Comparison of ENCODE assay signal across 9 cellular contexts in the genomic region with DNA sequence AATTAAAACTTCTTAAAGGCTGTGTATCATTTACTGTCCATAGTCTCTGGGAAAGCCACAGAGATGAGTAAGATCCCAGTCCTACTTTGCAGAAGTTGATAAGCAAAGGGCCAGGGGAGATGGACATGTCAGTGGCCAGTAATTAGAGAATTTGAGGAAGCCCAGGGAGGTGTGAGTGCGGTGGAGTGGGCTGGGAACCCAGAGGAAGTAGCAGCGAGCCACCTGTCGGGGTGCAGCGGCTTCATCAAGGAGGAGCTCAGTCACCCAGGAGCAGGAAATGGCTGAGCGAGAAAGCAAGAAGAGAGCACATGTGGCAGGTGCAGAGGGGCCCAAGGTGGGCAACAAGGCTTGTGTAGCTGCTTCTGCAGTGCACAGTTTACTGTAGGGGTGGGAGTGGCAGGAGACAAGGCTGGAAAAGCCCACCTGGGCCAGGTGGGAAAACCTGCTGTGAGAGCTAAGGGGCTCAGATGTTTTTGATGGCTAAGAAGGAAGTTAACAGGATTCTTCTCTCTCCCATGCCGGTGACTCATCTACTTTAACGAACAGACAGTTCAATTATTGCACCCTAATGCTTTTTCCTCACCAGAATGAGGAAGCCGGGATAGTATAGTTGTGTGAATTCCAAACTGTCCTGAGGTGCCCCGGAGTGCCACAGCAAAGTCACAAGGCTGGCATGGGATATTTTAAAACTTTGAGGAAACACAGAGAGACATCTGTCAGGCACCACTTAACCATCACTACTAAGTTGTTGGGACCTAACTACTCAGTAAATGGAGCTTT. TPM values are rescaled to one million over a fixed set of nuclear protein-coding genes. Genes with fewer than 3 reads are reported as not detected.
A peak's percentile ranks its signal among the peaks of the same experiment; 100 is the strongest.
DNase-seq lines count a peak whose midpoint lies in the region; ATAC-seq, FAIRE-seq and TF ChIP-seq lines count a peak whose summit lies in the region.
"Had no signal": no experiment of that assay in that cellular context is flagged by ENCODE, and none has a peak within 500 bp of the region (broad histone marks: within the 10 kb centered on the region; RNA-seq: fewer than 3 reads in every experiment).

No MANE protein-coding gene starts in this region.

- peaks cover 5% of the 10 kb centered on the region; the same call in 1 of the 2 replicates for H4K20me1 ChIP-seq in K562 (replicated peaks; ENCODE audit: control insufficient read depth, insufficient read depth, low read length)

- no TSS peak for BruUV-seq in K562 (replicated peaks; lab: Mats Ljungman, UMichigan)

- TF ChIP-seq POLR2A in K562 (conservative IDR thresholded peaks at IDR 0.05), result no peak

- H3K4me2 ChIP-seq in K562 (ENCODE audit: insufficient read depth, low read length), result no peak overlapping the region

- DNase-seq in EL, result peak; percentile 17
- DNase-seq in HFFc6, result no peak
- DNase-seq in OCI-M1 (lab: John Stamatoyannopoulos, UW), result peak; percentile 55
- DNase-seq in K562 (ENCODE audit: extremely low read depth in 1 of 4, low spot score in 3 of 4), result peak in 1 of 4 experiments; percentile 32
- DNase-seq in stimulated activated CD8-positive, alpha-beta memory T cell treated with anti-CD3 and anti-CD28 coated beads, Interleukin-7, amount 100 ng/mL, for 4 hours (ENCODE audit: low read depth in 2 of 2), result peak; percentile 19 to 31
- no peak for DNase-seq in NCI-H1048 (lab: John Stamatoyannopoulos, UW)
- DNase-seq in NCI-H1092 (lab: John Stamatoyannopoulos, UW), result no peak
- DNase-seq in KG1 (lab: John Stamatoyannopoulos, UW), result no peak

- intact Hi-C loops in K562 (cut with micrococcal nuclease), result loop anchor here (1.0 kb wide), 1 partner anchor 101 kb away; no protein-coding TSS in a partner anchor

- no peak for TF ChIP-seq EP300 in K562 (IDR thresholded peaks at IDR 0.05; ENCODE audit: low read length)

- H3K4me1 ChIP-seq in K562 (replicated peaks in 1 of 2; ENCODE audit: control insufficient read depth in 2 of 2, insufficient read depth in 2 of 2, low read length in 2 of 2), result peaks cover 4 to 21% of the 10 kb centered on the region in 2 experiments; a peak in 3 of 5 replicates

- WGBS in K562 (ENCODE audit: insufficient coverage, low coverage, missing lambda C conversion rate), result 9% methylated on average over 9 of the region's 9 CpGs

- CTCF ChIA-PET in K562 (lab: Yijun Ruan, JAX; ENCODE audit: low intra/inter-chr PET ratio), result no interaction called here

- no peak overlapping the region for H2AFZ ChIP-seq in K562 (ENCODE audit: low read depth, low read length)

- no peak overlapping the region for H3K4me3 Mint-ChIP-seq in HFFc6

- POLR2A ChIA-PET in K562 (lab: Yijun Ruan, JAX), result interaction anchor here (0.6 to 0.9 kb wide), 3 partner anchors 13 to 79 kb away, joined by 3 read pairs; no protein-coding TSS in a partner anchor

- H3K9ac ChIP-seq in K562 (ENCODE audit: insufficient read depth in 1 of 2, low read depth in 2 of 2, low read length in 2 of 2), result no peak overlapping the region

- no peaks in the 10 kb centered on the region for H3K27me3 ChIP-seq in K562 (ENCODE audit: control insufficient read depth in 2 of 2, insufficient read depth in 2 of 2, low read length in 2 of 2)

- H3K4me3 ChIP-seq in K562, result no peak overlapping the region

- no peak for FAIRE-seq in K562 (lab: Jason Lieb, UNC)
- FAIRE-seq: astrocyte had no signal

- H3K27ac Mint-ChIP-seq in HFFc6, result peak overlapping the region; percentile 24; the same call in 1 of the 2 replicates

- TF ChIP-seq CTCF in HFFc6 (IDR thresholded peaks at IDR 0.05) (no peak), K562 (IDR thresholded peaks at IDR 0.05 in 2 of 3, conservative IDR thresholded peaks at IDR 0.05 in 1 of 3; ENCODE audit: insufficient read depth in 2 of 3, low read depth in 1 of 3, low read length in 3 of 3) (no peak)

- H3K36me3 Mint-ChIP-seq in HFFc6 (ENCODE audit: low read depth), result peaks cover 11% of the 10 kb centered on the region

- H3K36me3 ChIP-seq in K562 (ENCODE audit: control insufficient read depth, insufficient read depth, low read length), result no peaks in the 10 kb centered on the region

- H3K27ac ChIP-seq in K562 (ENCODE audit: extremely low read depth, low read depth, low read length), result no peak overlapping the region

- peak; percentile 53 for ATAC-seq in K562

- H3K4me1 Mint-ChIP-seq in HFFc6 (ENCODE audit: low read depth), result peaks cover 36% of the 10 kb centered on the region

- 0 out of 3 replicates have a peak, but pooled peaks cover 2% of the 10 kb centered on the region for H3K79me2 ChIP-seq in K562 (ENCODE audit: control insufficient read depth, insufficient read depth, low read length)

- no peak for TF ChIP-seq RAD21 in K562 (CRISPR knock-in tag; conservative IDR thresholded peaks at IDR 0.05 in 1 of 2, IDR thresholded peaks at IDR 0.05 in 1 of 2)

- H3K9me3 Mint-ChIP-seq in HFFc6, result no peaks in the 10 kb centered on the region

- in situ Hi-C loops in K562 (cut with MboI), result no loop called here

- H3K9me1 ChIP-seq in K562 (ENCODE audit: control insufficient read depth, insufficient read depth, low read length), result no peaks in the 10 kb centered on the region

- H3K27me3 Mint-ChIP-seq in HFFc6 (ENCODE audit: insufficient read depth), result no peaks in the 10 kb centered on the region; the same call in 1 of the 2 replicates

- no peaks in the 10 kb centered on the region for H3K9me3 ChIP-seq in K562 (replicated peaks; ENCODE audit: control insufficient read depth, insufficient read depth, low read depth, low read length)

TF ChIP-seq in K562, 482 proteins besides CTCF, POLR2A, EP300 and RAD21 (continues in another document):
- TF ChIP-seq HMG20A (CRISPR knock-in tag; conservative IDR thresholded peaks at IDR 0.05) (no peak), ZC3H8 (IDR thresholded peaks at IDR 0.05) (no peak), ZNF780A (CRISPR knock-in tag; IDR thresholded peaks at IDR 0.05) (no peak), MCM2 (IDR thresholded peaks at IDR 0.05; ENCODE audit: low read depth) (no peak), HNRNPUL1 (IDR thresholded peaks at IDR 0.05; ENCODE audit: low read length) (no peak), ZNF146 (CRISPR knock-in tag; IDR thresholded peaks at IDR 0.05; ENCODE audit: unreplicated experiment) (no peak), PTTG1 (tag; IDR thresholded peaks at IDR 0.05; ENCODE audit: low read depth) (no peak), SRSF9 (IDR thresholded peaks at IDR 0.05; ENCODE audit: borderline replicate concordance, low read depth, low read length) (no peak), CHD1 (IDR thresholded peaks at IDR 0.05; ENCODE audit: low read length) (no peak), ZNF75A (CRISPR knock-in tag; IDR thresholded peaks at IDR 0.05) (peak; percentile 68; the same call in 1 of the 2 replicates), SPI1 (IDR thresholded peaks at IDR 0.05; ENCODE audit: borderline replicate concordance, low read depth, low read length) (peak; percentile 66; the same call in 1 of the 2 replicates), CHCHD3 (CRISPR knock-in tag; IDR thresholded peaks at IDR 0.05) (no peak), RCOR1 (IDR thresholded peaks at IDR 0.05; ENCODE audit: borderline replicate concordance in 1 of 2, low read depth in 2 of 2, low read length in 2 of 2) (peak in 1 of 2 experiments; percentile 67; a peak in 1 of 4 replicates)
- TF ChIP-seq, protein P1, sequence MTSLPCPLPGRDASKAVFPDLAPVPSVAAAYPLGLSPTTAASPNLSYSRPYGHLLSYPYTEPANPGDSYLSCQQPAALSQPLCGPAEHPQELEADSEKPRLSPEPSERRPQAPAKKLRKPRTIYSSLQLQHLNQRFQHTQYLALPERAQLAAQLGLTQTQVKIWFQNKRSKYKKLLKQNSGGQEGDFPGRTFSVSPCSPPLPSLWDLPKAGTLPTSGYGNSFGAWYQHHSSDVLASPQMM (CRISPR knock-in tag; IDR thresholded peaks at IDR 0.05), result no peak
- TF ChIP-seq, protein P2, sequence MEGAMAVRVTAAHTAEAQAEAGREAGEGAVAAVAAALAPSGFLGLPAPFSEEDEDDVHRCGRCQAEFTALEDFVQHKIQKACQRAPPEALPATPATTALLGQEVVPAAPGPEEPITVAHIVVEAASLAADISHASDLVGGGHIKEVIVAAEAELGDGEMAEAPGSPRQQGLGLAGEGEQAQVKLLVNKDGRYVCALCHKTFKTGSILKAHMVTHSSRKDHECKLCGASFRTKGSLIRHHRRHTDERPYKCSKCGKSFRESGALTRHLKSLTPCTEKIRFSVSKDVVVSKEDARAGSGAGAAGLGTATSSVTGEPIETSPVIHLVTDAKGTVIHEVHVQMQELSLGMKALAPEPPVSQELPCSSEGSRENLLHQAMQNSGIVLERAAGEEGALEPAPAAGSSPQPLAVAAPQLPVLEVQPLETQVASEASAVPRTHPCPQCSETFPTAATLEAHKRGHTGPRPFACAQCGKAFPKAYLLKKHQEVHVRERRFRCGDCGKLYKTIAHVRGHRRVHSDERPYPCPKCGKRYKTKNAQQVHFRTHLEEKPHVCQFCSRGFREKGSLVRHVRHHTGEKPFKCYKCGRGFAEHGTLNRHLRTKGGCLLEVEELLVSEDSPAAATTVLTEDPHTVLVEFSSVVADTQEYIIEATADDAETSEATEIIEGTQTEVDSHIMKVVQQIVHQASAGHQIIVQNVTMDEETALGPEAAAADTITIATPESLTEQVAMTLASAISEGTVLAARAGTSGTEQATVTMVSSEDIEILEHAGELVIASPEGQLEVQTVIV (CRISPR knock-in tag; IDR thresholded peaks at IDR 0.05; ENCODE audit: borderline replicate concordance), result no peak

RNA-seq across cellular contexts. Expression of a gene that starts 34.8 kb away (rescaled TPM):
- total RNA-seq in HFFc6 (2021; fragmentation: NEBNext Ultra II Directional; extraction: Animal tissue kit (Norgen Biotek cat#: 25700)), result 100 to 1,000 TPM; 104 to 129 (median 113) TPM
- 26.5 and 52.3 TPM in 2 replicates for total RNA-seq in K562 (2011; cell fraction: chromatin; rRNA removed; ENCODE audit: low replicate concordance)
- 30.8 and 33.2 TPM in 2 replicates for total RNA-seq in K562 (2011; cell fraction: nucleolus; rRNA removed)
- total RNA-seq in K562 (2011; cell fraction: nucleoplasm; rRNA removed), result 24.4 and 30.8 TPM in 2 replicates
- total RNA-seq in K562 (2014; rRNA removed) (10.4 and 13.2 TPM in 2 replicates), K562 (2014; rRNA removed; fragmentation: Illumina TruSeq; extraction: Trizol) (11.6 and 14.2 TPM in 2 replicates), K562 (2015; rRNA removed; fragmentation: Illumina TruSeq; extraction: Trizol) (10.9 and 11.6 TPM in 2 replicates), K562 (2021) (18.6 and 22.6 TPM in 2 replicates)
- polyA plus RNA-seq in K562 (2011; rRNA removed) (8.2 and 8.3 TPM in 2 replicates), K562 (2014; fragmentation: Illumina TruSeq; extraction: Trizol) (10.1 and 11.1 TPM in 2 replicates), K562 (2014; fragmentation: Nextera tagmentation; extraction: Ambion mirVana) (1 to 10 TPM; 1.6 to 2.1 TPM), K562 (2014; rRNA removed) (5.6 and 7.3 TPM in 2 replicates)
- 4.6 and 11.8 TPM in 2 replicates for polyA plus RNA-seq in K562 (2011; cell fraction: cytosol; rRNA removed)
- 9.4 and 11.3 TPM in 2 replicates for polyA plus RNA-seq in K562 (2011; cell fraction: nucleus; rRNA removed)
- polyA plus RNA-seq in K562 (2012), result 12.7 and 17.8 TPM in 2 replicates
- polyA minus RNA-seq in K562 (2011; rRNA and poly(A)+ RNA removed), result 30.6 and 54.6 TPM in 2 replicates
- 13.0 and 14.3 TPM in 2 replicates for polyA minus RNA-seq in K562 (2011; cell fraction: cytosol; rRNA and poly(A)+ RNA removed)
- 21.1 and 52.9 TPM in 2 replicates for polyA minus RNA-seq in K562 (2011; cell fraction: nucleus; rRNA and poly(A)+ RNA removed)

Comparison
In these comparisons a context has a peak if more than half of its experiments do, and no peak if none do; other contexts are left out.
1. DNase-seq: peak in EL (single experiment), OCI-M1 (single experiment) and stimulated activated CD8-positive, alpha-beta memory T cell treated with anti-CD3 and anti-CD28 coated beads, Interleukin-7, amount 100 ng/mL, for 4 hours (2 of 2); none in HFFc6 (single experiment), NCI-H1048 (single experiment), NCI-H1092 (single experiment) and KG1 (single experiment).